In the genomic region with DNA sequence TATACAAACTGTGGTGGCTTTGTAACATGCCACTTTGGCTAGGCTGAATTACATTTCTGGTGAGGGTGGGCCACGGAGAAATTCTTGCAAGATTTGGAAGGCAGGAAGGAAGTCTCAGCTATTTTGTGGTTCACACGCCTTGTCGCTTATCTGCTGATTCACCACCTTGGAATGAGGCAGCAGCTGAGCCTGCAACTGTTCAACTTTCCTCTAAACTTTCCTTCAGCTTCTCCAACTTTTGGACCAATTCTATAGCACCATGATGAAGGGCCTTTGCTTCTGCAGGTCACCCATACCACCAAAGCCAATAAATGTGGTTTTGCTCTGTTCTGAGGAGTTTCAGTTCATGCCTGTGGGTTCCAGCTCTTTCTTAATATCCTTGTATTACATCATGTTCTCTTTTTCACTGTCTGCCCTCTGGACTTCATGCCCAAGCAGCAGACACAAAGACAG, we compare ENCODE assay signal across 9 cellular contexts.
DNase-seq lines count a peak whose midpoint lies in the region; ATAC-seq and TF ChIP-seq lines count a peak whose summit lies in the region.
"Had no signal": no experiment of that assay in that cellular context is flagged by ENCODE, and none has a peak within 500 bp of the region (broad histone marks: within the 10 kb centered on the region; RNA-seq: fewer than 3 reads in every experiment).

No MANE protein-coding gene starts in this region.

- H3K27ac ChIP-seq in BLaER1 treated with 17β-estradiol and CSF1 and Interleukin-3, amounts not matched to agents 10 nM and 100 nM = peak overlapping the region in 10 of 11 experiments; percentile 52 to 93 (median 82); a peak in 20 of 22 replicates
- H3K27ac ChIP-seq in brain microvascular endothelial cell (peak overlapping the region; percentile 83), mesenchymal stem cell (ENCODE audit: low read length, poor library complexity, severe bottlenecking) (peak overlapping the region; percentile 99)
- H3K27ac ChIP-seq: thyroid gland had no signal

- no peak for ATAC-seq in GM18520 (IDR thresholded peaks at IDR 0.05; ENCODE audit: unreplicated experiment)
- ATAC-seq in GM18498 (IDR thresholded peaks at IDR 0.05; ENCODE audit: unreplicated experiment) = no peak
- no peak for ATAC-seq in HG03460 (IDR thresholded peaks at IDR 0.05; ENCODE audit: unreplicated experiment)

- H4K8ac ChIP-seq in mesenchymal stem cell (ENCODE audit: low read length) = peak overlapping the region; percentile 24

- TF ChIP-seq CTCF in brain microvascular endothelial cell (IDR thresholded peaks at IDR 0.05; ENCODE audit: low read depth, low read length, missing control alignments) = no peak

- in situ Hi-C loops in brain microvascular endothelial cell (cut with HindIII; ENCODE audit: low pct_ligation_motif_present, low sequenced_read_pairs) = no loop called here

- H3K27me3 ChIP-seq in BLaER1 treated with 17β-estradiol and CSF1 and Interleukin-3, amounts not matched to agents 10 nM and 100 nM = no peaks in the 10 kb centered on the region
- H3K27me3 ChIP-seq in brain microvascular endothelial cell (replicated peaks) = no peaks in the 10 kb centered on the region
- no peaks in the 10 kb centered on the region for H3K27me3 ChIP-seq in mesenchymal stem cell (ENCODE audit: control insufficient read depth in 1 of 2, insufficient read depth in 1 of 2, low read length in 2 of 2)
- H3K27me3 ChIP-seq: thyroid gland had no signal

- H3K4me2 ChIP-seq in BLaER1 treated with 17β-estradiol and CSF1 and Interleukin-3, amounts not matched to agents 10 nM and 100 nM = peak overlapping the region; percentile 62 to 90 (median 79)
- H3K4me2 ChIP-seq in mesenchymal stem cell (ENCODE audit: low read length, poor library complexity, severe bottlenecking) = peak overlapping the region; percentile 37

- H3K4me1 ChIP-seq in BLaER1 treated with 17β-estradiol and CSF1 and Interleukin-3, amounts not matched to agents 10 nM and 100 nM = peaks cover 19 to 63% (median 42%) of the 10 kb centered on the region in 10 experiments
- H3K4me1 ChIP-seq in mesenchymal stem cell (ENCODE audit: control insufficient read depth, insufficient read depth, low read depth, low read length) = peaks cover 4% of the 10 kb centered on the region
- H3K4me1 ChIP-seq: thyroid gland had no signal

- H4K91ac ChIP-seq in mesenchymal stem cell (ENCODE audit: low read length) = no peak overlapping the region

- peaks cover 0 to 33% (median 0%) of the 10 kb centered on the region in 11 experiments; a peak in 6 of 22 replicates for H3K9me3 ChIP-seq in BLaER1 treated with 17β-estradiol and CSF1 and Interleukin-3, amounts not matched to agents 10 nM and 100 nM (replicated peaks in 1 of 11)
- H3K9me3 ChIP-seq in mesenchymal stem cell (ENCODE audit: control insufficient read depth, low read length) = no peaks in the 10 kb centered on the region
- H3K9me3 ChIP-seq: thyroid gland had no signal

- H2BK120ac ChIP-seq in mesenchymal stem cell (ENCODE audit: low read depth, low read length) = peak overlapping the region; percentile 67

- no peak overlapping the region for H2AFZ ChIP-seq in mesenchymal stem cell (ENCODE audit: low read depth, low read length)

- H2BK5ac ChIP-seq in mesenchymal stem cell (ENCODE audit: low read depth, low read length, poor library complexity, severe bottlenecking) = peak overlapping the region; percentile 96

- H4K20me1 ChIP-seq in BLaER1 treated with 17β-estradiol and CSF1 and Interleukin-3, amounts not matched to agents 10 nM and 100 nM = no peaks in the 10 kb centered on the region

- H3K9ac ChIP-seq in BLaER1 treated with 17β-estradiol and CSF1 and Interleukin-3, amounts not matched to agents 10 nM and 100 nM = peak overlapping the region in 10 of 11 experiments; percentile 2 to 75 (median 61); a peak in 18 of 22 replicates
- peak overlapping the region; percentile 48 for H3K9ac ChIP-seq in mesenchymal stem cell (ENCODE audit: low read length)

- peak overlapping the region in 5 of 10 experiments; percentile 6 to 55 (median 21); a peak in 7 of 20 replicates for H3K4me3 ChIP-seq in BLaER1 treated with 17β-estradiol and CSF1 and Interleukin-3, amounts not matched to agents 10 nM and 100 nM
- H3K4me3 ChIP-seq in brain microvascular endothelial cell (ENCODE audit: low read depth, low read length) (no peak overlapping the region), mesenchymal stem cell (ENCODE audit: insufficient read depth in 1 of 2, low read depth in 1 of 2, low read length in 2 of 2) (peak overlapping the region in 1 of 2 experiments; percentile 1)
- H3K4me3 ChIP-seq: thyroid gland had no signal

- H3K18ac ChIP-seq in mesenchymal stem cell (ENCODE audit: low read depth in 1 of 2, low read length in 2 of 2) = peak overlapping the region in 1 of 2 experiments; percentile 34

- no peaks in the 10 kb centered on the region for H3K36me3 ChIP-seq in BLaER1 treated with 17β-estradiol and CSF1 and Interleukin-3, amounts not matched to agents 10 nM and 100 nM
- H3K36me3 ChIP-seq in brain microvascular endothelial cell (replicated peaks) (no peaks in the 10 kb centered on the region), mesenchymal stem cell (ENCODE audit: control insufficient read depth in 1 of 2, insufficient read depth in 2 of 2, low read depth in 1 of 2, low read length in 2 of 2) (no peaks in the 10 kb centered on the region)
- H3K36me3 ChIP-seq: thyroid gland had no signal

- H3K23ac ChIP-seq in mesenchymal stem cell (ENCODE audit: low read length in 2 of 2) = no peak overlapping the region

- no peak overlapping the region for H3K14ac ChIP-seq in mesenchymal stem cell (ENCODE audit: low read length in 2 of 2)

- no peak overlapping the region for H2BK12ac ChIP-seq in mesenchymal stem cell (ENCODE audit: low read length in 2 of 2)

- peak overlapping the region; percentile 95 for H2AK5ac ChIP-seq in mesenchymal stem cell (ENCODE audit: low read length, severe bottlenecking)

- H3K4ac ChIP-seq in mesenchymal stem cell (ENCODE audit: low read depth in 1 of 2, low read length in 2 of 2) = peak overlapping the region; percentile 30 to 58

- no peak overlapping the region for H2BK15ac ChIP-seq in mesenchymal stem cell (ENCODE audit: low read depth, poor library complexity, severe bottlenecking)

- DNase-seq in M059J (ENCODE audit: low read depth) = peak; percentile 99
- DNase-seq in brain microvascular endothelial cell = peak; percentile 96
- peak; percentile 93 for DNase-seq in mesenchymal stem cell
- no peak for DNase-seq in COR-L47 (lab: John Stamatoyannopoulos, UW)

- WGBS in mesenchymal stem cell = 0% methylated on average over 3 of the region's 3 CpGs

- no peaks in the 10 kb centered on the region for H3K79me1 ChIP-seq in mesenchymal stem cell (replicated peaks; ENCODE audit: low read length, poor library complexity, severe bottlenecking)
